Comparison of ENCODE assay signal across 8 cellular contexts in the genomic region with DNA sequence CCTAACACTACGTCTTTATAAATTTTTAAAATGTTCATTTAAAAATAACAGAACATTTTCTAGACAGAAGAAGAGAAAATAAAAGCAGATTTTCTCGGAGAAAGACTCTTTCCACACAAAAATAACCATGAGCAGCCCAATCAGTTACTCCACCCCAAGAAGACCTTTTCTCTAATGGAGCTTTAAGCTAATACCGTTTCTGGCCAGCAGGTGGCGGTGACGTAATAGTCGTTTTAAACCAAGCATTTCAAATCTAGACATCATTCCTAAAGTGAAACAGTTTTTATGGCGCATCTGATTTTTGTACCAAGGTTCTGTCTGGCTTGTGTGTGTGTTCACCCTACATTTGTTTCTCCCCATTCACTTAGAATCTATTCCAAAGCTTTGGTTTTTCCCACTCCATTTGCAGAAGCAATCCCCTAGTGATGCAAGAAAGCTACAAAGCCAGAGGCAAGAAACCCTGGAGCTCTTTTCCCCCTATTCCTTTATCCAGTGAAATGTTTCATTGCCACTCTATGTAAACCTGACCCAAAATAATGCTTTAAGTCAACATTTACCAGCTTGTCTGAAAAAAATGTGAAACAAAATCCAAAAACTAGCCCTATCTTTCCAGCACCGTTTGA.
DNase-seq lines count a peak whose midpoint lies in the region; ATAC-seq and TF ChIP-seq lines count a peak whose summit lies in the region.

No MANE protein-coding gene starts in this region.

- H4K20me1 ChIP-seq in Loucy (ENCODE audit: insufficient read depth, low read length, poor library complexity, severe bottlenecking) = no peaks in the 10 kb centered on the region

- peak overlapping the region; percentile 50 for H3K4me2 ChIP-seq in Loucy (ENCODE audit: low read depth, low read length, poor library complexity, severe bottlenecking)

- ATAC-seq in GM21619 (IDR thresholded peaks at IDR 0.05; ENCODE audit: unreplicated experiment) (peak; percentile 71), Right ventricle myocardium superior (ENCODE audit: poor library complexity) (peak; percentile 56), aorta (ENCODE audit: low FRiP score) (peak; percentile 82)

- peak; percentile 88 for TF ChIP-seq CTCF in Loucy (conservative IDR thresholded peaks at IDR 0.05; ENCODE audit: low read length)

- H3K9me3 ChIP-seq in Loucy (ENCODE audit: insufficient read depth, low read depth, low read length) (no peaks in the 10 kb centered on the region), aorta (ENCODE audit: control insufficient read depth, low read length) (no peaks in the 10 kb centered on the region)

- H3K9me2 ChIP-seq in Loucy (replicated peaks; ENCODE audit: low read depth, low read length) = no peaks in the 10 kb centered on the region

- H3K4me3 Mint-ChIP-seq in activated naive CD4-positive, alpha-beta T cell treated with anti-CD3 and anti-CD28 coated beads, Interleukin-2, amount 10 ng/mL, durations not matched to agents 7 days and 5 days = no peak overlapping the region

- H3K4me3 ChIP-seq in Loucy (ENCODE audit: low read length, poor library complexity, severe bottlenecking) (no peak overlapping the region), aorta (ENCODE audit: low read length in 2 of 2) (peak overlapping the region in 1 of 2 donors; percentile 14)

- no peaks in the 10 kb centered on the region for H3K36me3 ChIP-seq in Loucy (ENCODE audit: insufficient read depth, low read length)
- H3K36me3 ChIP-seq in aorta (ENCODE audit: control insufficient read depth in 1 of 2, insufficient read depth in 2 of 2, low read length in 1 of 2) = no peaks in the 10 kb centered on the region

- H3K4me1 ChIP-seq in Loucy (ENCODE audit: insufficient read depth, low read length, poor library complexity, severe bottlenecking) (no peaks in the 10 kb centered on the region), aorta (ENCODE audit: control insufficient read depth in 1 of 2, insufficient read depth in 2 of 2, low read length in 2 of 2) (no peaks in the 10 kb centered on the region)

- WGBS in aorta, 2 donors = 9 to 10% methylated on average over 8 of the region's 8 CpGs

- no peak overlapping the region for H3K27ac Mint-ChIP-seq in activated naive CD4-positive, alpha-beta T cell treated with anti-CD3 and anti-CD28 coated beads, Interleukin-2, amount 10 ng/mL, durations not matched to agents 7 days and 5 days

- H3K79me2 ChIP-seq in Loucy (ENCODE audit: insufficient read depth, low read length) = no peaks in the 10 kb centered on the region

- in situ Hi-C loops in SK-MEL-5 (cut with HindIII; ENCODE audit: low pct_unique_long_range_greater_than_20kb, low sequenced_read_pairs) = no loop called here

- H3K36me3 Mint-ChIP-seq in activated naive CD4-positive, alpha-beta T cell treated with anti-CD3 and anti-CD28 coated beads, Interleukin-2, amount 10 ng/mL, durations not matched to agents 7 days and 5 days = no peaks in the 10 kb centered on the region

- no peak overlapping the region for H3K9ac ChIP-seq in Loucy (ENCODE audit: low read depth, low read length, poor library complexity, severe bottlenecking)

- CTCF ChIA-PET in activated naive CD4-positive, alpha-beta T cell treated with anti-CD3 and anti-CD28 coated beads, Interleukin-2, amount 10 ng/mL, durations not matched to agents 7 days and 5 days (lab: Charles Lee) = interaction anchor here (0.6 to 4.1 kb wide), 13 partner anchors 10 to 154 kb away, joined by 3 to 45 read pairs (median 4); no protein-coding TSS in a partner anchor

- no peaks in the 10 kb centered on the region for H3K27me3 ChIP-seq in Loucy (ENCODE audit: insufficient read depth, low read length, poor library complexity, severe bottlenecking)
- H3K27me3 ChIP-seq in aorta (ENCODE audit: control insufficient read depth in 1 of 2, insufficient read depth in 2 of 2, low read length in 1 of 2) = no peaks in the 10 kb centered on the region

- intact Hi-C loops in Right ventricle myocardium superior (cut with DNase I) = loop anchor here (2.0 kb wide), 1 partner anchor 109 kb away; no protein-coding TSS in a partner anchor
- intact Hi-C loops in aorta (cut with DNase I) = loop anchor here (1.0 to 2.0 kb wide), 2 partner anchors 109 to 110 kb away; no protein-coding TSS in a partner anchor

- DNase-seq in D341Med (ENCODE audit: low spot score) (peak; percentile 55), SK-MEL-5 (ENCODE audit: low read depth, low spot score) (peak; percentile 86), Right ventricle myocardium superior (peak; percentile 75), pulmonary artery endothelial cell (ENCODE audit: low read depth, low spot score) (peak; percentile 4), aorta (peak; percentile 81 to 89)
- DNase-seq in activated naive CD4-positive, alpha-beta T cell treated with anti-CD3 and anti-CD28 coated beads, Interleukin-2, amount 10 ng/mL, durations not matched to agents 7 days and 5 days = peak; percentile 84

- H2AFZ ChIP-seq in Loucy (ENCODE audit: low read length) = peak overlapping the region; percentile 47; the same call in 1 of the 2 replicates

- H3F3A ChIP-seq in Loucy (ENCODE audit: low read depth) = no peaks in the 10 kb centered on the region

- peaks cover 14% of the 10 kb centered on the region for H3K27me3 Mint-ChIP-seq in activated naive CD4-positive, alpha-beta T cell treated with anti-CD3 and anti-CD28 coated beads, Interleukin-2, amount 10 ng/mL, durations not matched to agents 7 days and 5 days

- H3K27ac ChIP-seq in aorta (ENCODE audit: low read depth in 1 of 2, low read length in 2 of 2) = no peak overlapping the region

- no peaks in the 10 kb centered on the region for H3K4me1 Mint-ChIP-seq in activated naive CD4-positive, alpha-beta T cell treated with anti-CD3 and anti-CD28 coated beads, Interleukin-2, amount 10 ng/mL, durations not matched to agents 7 days and 5 days

- peaks cover 3% of the 10 kb centered on the region for H3K9me3 Mint-ChIP-seq in activated naive CD4-positive, alpha-beta T cell treated with anti-CD3 and anti-CD28 coated beads, Interleukin-2, amount 10 ng/mL, durations not matched to agents 7 days and 5 days

Comparison
In these comparisons a context has a peak if more than half of its experiments do, and no peak if none do; other contexts are left out.
1. DNase-seq: peak in every context shown above with its lines; median percentile 86 in SK-MEL-5; 85 in aorta; 84 in activated naive CD4-positive, alpha-beta T cell treated with anti-CD3 and anti-CD28 coated beads, Interleukin-2, amount 10 ng/mL, durations not matched to agents 7 days and 5 days; 75 in Right ventricle myocardium superior; 55 in D341Med; 4 in pulmonary artery endothelial cell.